In the genomic region with DNA sequence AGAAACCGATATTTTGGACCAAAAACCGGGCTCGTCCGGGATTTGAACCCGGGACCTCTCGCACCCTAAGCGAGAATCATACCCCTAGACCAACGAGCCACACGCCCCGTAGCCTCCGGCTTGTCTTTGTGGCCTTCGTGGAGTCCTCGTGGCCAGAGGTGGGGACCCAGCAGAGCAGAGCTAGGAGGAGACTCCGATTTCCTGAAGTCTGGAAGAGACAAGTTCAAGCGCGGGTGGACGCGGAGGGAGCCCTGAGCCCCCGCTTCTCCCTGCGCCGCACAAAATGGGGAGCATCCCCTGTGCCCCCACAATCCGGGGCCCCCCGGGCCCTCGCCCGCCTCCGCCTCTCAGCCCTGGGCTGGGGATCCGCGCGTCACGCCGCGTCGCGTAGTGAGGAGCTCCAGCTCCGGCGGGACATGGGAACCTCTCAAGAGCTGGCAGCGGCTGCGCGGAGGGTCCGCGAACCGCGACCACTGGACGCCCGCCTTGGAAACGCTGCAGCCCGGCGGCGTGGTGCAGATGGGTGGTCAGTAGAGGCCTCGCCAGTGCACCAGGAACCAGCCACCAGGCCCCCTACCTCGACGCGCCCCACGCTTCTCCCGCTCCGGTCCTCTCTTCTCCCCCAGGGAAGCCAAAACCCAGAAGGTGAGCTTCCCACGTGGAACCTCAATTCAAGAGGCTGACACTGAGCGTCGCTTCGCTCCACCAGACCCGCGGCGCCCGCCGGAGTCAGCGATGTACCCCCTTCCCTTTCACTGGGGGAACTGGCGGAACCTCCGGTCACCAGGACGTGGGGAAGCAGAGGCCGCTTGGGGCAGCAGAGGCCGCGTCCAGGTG, we compare ENCODE assay signal across 2 cellular contexts.
TF ChIP-seq lines count a peak whose summit lies in the region.

No MANE protein-coding gene starts in this region.

TF ChIP-seq in HEK293T, 16 proteins besides CTCF, POLR2A, EP300 and RAD21:
- TF ChIP-seq, protein P1, sequence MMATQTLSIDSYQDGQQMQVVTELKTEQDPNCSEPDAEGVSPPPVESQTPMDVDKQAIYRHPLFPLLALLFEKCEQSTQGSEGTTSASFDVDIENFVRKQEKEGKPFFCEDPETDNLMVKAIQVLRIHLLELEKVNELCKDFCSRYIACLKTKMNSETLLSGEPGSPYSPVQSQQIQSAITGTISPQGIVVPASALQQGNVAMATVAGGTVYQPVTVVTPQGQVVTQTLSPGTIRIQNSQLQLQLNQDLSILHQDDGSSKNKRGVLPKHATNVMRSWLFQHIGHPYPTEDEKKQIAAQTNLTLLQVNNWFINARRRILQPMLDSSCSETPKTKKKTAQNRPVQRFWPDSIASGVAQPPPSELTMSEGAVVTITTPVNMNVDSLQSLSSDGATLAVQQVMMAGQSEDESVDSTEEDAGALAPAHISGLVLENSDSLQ (IDR thresholded peaks at IDR 0.05): no peak
- TF ChIP-seq ELF4 (IDR thresholded peaks at IDR 0.05): no peak
- no peak for TF ChIP-seq SUZ12 (IDR thresholded peaks at IDR 0.05)
- TF ChIP-seq ARNT (IDR thresholded peaks at IDR 0.05): no peak
- peak; percentile 72 for TF ChIP-seq L3MBTL2 (conservative IDR thresholded peaks at IDR 0.05)
- no peak for TF ChIP-seq FOXA1 (IDR thresholded peaks at IDR 0.05)
TF ChIP-seq in HEK293T: peak in this region for 1.

TF ChIP-seq in endothelial cell of umbilical vein, 7 proteins besides CTCF, POLR2A, EP300 and RAD21:
- TF ChIP-seq EZH2 (IDR thresholded peaks at IDR 0.05; ENCODE audit: borderline replicate concordance, low read depth, low read length, severe bottlenecking) (no peak), POLR2AphosphoS5 (IDR thresholded peaks at IDR 0.05; ENCODE audit: insufficient read depth, low read depth, low read length) (peak; percentile 22)
